Comparison of ENCODE assay signal across 16 cellular contexts in genomic region chr1:100089082-100089481, GRCh38. TPM values are rescaled to one million over a fixed set of nuclear protein-coding genes. Genes with fewer than 3 reads are reported as not detected.
A peak's percentile ranks its signal among the peaks of the same experiment; 100 is the strongest.
DNase-seq lines count a peak whose midpoint lies in the region; ATAC-seq, FAIRE-seq and TF ChIP-seq lines count a peak whose summit lies in the region.
"Had no signal": no experiment of that assay in that cellular context is flagged by ENCODE, and none has a peak within 500 bp of the region (broad histone marks: within the 10 kb centered on the region; RNA-seq: fewer than 3 reads in every experiment).

No MANE protein-coding gene starts in this region.

- peak overlapping the region in 2 of 3 donors; percentile 23 to 52 for H3K27ac Mint-ChIP-seq in CD4-positive, CD25-positive, alpha-beta regulatory T cell
- peak overlapping the region; percentile 57 for H3K27ac Mint-ChIP-seq in T-helper 17 cell
- H3K27ac Mint-ChIP-seq in endothelial cell (ENCODE audit: unreplicated experiment) = peak overlapping the region; percentile 96
- H3K27ac Mint-ChIP-seq: CD4-positive, alpha-beta T cell; GM23338 had no signal

- H3K4me1 ChIP-seq in CD4-positive, CD25-positive, alpha-beta regulatory T cell (ENCODE audit: control insufficient read depth, insufficient read depth, low read length, poor library complexity, severe bottlenecking) = no peaks in the 10 kb centered on the region
- no peaks in the 10 kb centered on the region for H3K4me1 ChIP-seq in pancreas
- no peaks in the 10 kb centered on the region for H3K4me1 ChIP-seq in SJCRH30
- H3K4me1 ChIP-seq: BLaER1 treated with 17β-estradiol and CSF1 and Interleukin-3, amounts not matched to agents 10 nM and 100 nM had no signal

- no peak overlapping the region for H3K27ac ChIP-seq in CD4-positive, CD25-positive, alpha-beta regulatory T cell (ENCODE audit: insufficient read depth, low read length, poor library complexity, severe bottlenecking)
- H3K27ac ChIP-seq in pancreas (no peak overlapping the region), SJCRH30 (no peak overlapping the region)
- H3K27ac ChIP-seq: BLaER1 treated with 17β-estradiol and CSF1 and Interleukin-3, amounts not matched to agents 10 nM and 100 nM had no signal

- peaks cover 0 to 10% (median 0%) of the 10 kb centered on the region in 4 donors for H3K4me1 Mint-ChIP-seq in CD4-positive, CD25-positive, alpha-beta regulatory T cell
- H3K4me1 Mint-ChIP-seq in T-helper 17 cell = peaks cover 6% of the 10 kb centered on the region
- peaks cover 21% of the 10 kb centered on the region for H3K4me1 Mint-ChIP-seq in endothelial cell (ENCODE audit: unreplicated experiment)
- H3K4me1 Mint-ChIP-seq: GM23338 had no signal

- TF ChIP-seq CTCF in endothelial cell (IDR thresholded peaks at IDR 0.05; ENCODE audit: unreplicated experiment) (no peak), pancreas (IDR thresholded peaks at IDR 0.05) (no peak)

- H3K36me3 Mint-ChIP-seq in CD4-positive, CD25-positive, alpha-beta regulatory T cell = peaks cover 16% of the 10 kb centered on the region
- no peaks in the 10 kb centered on the region for H3K36me3 Mint-ChIP-seq in T-helper 17 cell (ENCODE audit: low read depth)
- H3K36me3 Mint-ChIP-seq in endothelial cell (ENCODE audit: low read depth, unreplicated experiment) = no peaks in the 10 kb centered on the region

- peaks cover 0 to 1% (median 0%) of the 10 kb centered on the region in 7 donors for H3K9me3 Mint-ChIP-seq in CD4-positive, CD25-positive, alpha-beta regulatory T cell
- H3K9me3 Mint-ChIP-seq in endothelial cell (ENCODE audit: unreplicated experiment) = no peaks in the 10 kb centered on the region
- H3K9me3 Mint-ChIP-seq: CD4-positive, alpha-beta T cell; GM23338 had no signal

- H3K4me3 Mint-ChIP-seq in CD4-positive, CD25-positive, alpha-beta regulatory T cell = no peak overlapping the region
- H3K4me3 Mint-ChIP-seq in T-helper 17 cell (peak overlapping the region; percentile 39), endothelial cell (ENCODE audit: unreplicated experiment) (no peak overlapping the region)
- H3K4me3 Mint-ChIP-seq: CD4-positive, alpha-beta T cell; GM23338 had no signal

- peak; percentile 75 for FAIRE-seq in pancreas (lab: Jason Lieb, UNC)
- FAIRE-seq: GM12878, GM18507 had no signal

- H3K4me3 ChIP-seq in CD4-positive, CD25-positive, alpha-beta regulatory T cell (ENCODE audit: low read depth, low read length) = no peak overlapping the region
- H3K4me3 ChIP-seq in pancreas (no peak overlapping the region), SJCRH30 (no peak overlapping the region)
- H3K4me3 ChIP-seq: BLaER1 treated with 17β-estradiol and CSF1 and Interleukin-3, amounts not matched to agents 10 nM and 100 nM; GM12878; GM23338 had no signal

- H3K36me3 ChIP-seq in CD4-positive, CD25-positive, alpha-beta regulatory T cell (ENCODE audit: control insufficient read depth, insufficient read depth, low read length) = peaks cover 23% of the 10 kb centered on the region
- H3K36me3 ChIP-seq in pancreas (peaks cover 0 to 2% (median 0%) of the 10 kb centered on the region in 3 donors), SJCRH30 (peaks cover 58% of the 10 kb centered on the region)

- H3K9me3 ChIP-seq in CD4-positive, CD25-positive, alpha-beta regulatory T cell (ENCODE audit: control insufficient read depth in 2 of 2, low read length in 2 of 2) = no peaks in the 10 kb centered on the region
- no peaks in the 10 kb centered on the region for H3K9me3 ChIP-seq in T-helper 17 cell (ENCODE audit: control insufficient read depth, low read length, poor library complexity, severe bottlenecking)
- no peaks in the 10 kb centered on the region for H3K9me3 ChIP-seq in pancreas
- no peaks in the 10 kb centered on the region for H3K9me3 ChIP-seq in SJCRH30 (replicated peaks)
- H3K9me3 ChIP-seq: BLaER1 treated with 17β-estradiol and CSF1 and Interleukin-3, amounts not matched to agents 10 nM and 100 nM had no signal

- H3K27me3 ChIP-seq in CD4-positive, CD25-positive, alpha-beta regulatory T cell (ENCODE audit: control insufficient read depth, insufficient read depth, low read length) = no peaks in the 10 kb centered on the region
- no peaks in the 10 kb centered on the region for H3K27me3 ChIP-seq in pancreas
- H3K27me3 ChIP-seq in SJCRH30 = no peaks in the 10 kb centered on the region
- H3K27me3 ChIP-seq: BLaER1 treated with 17β-estradiol and CSF1 and Interleukin-3, amounts not matched to agents 10 nM and 100 nM had no signal

- no peaks in the 10 kb centered on the region for H3K27me3 Mint-ChIP-seq in CD4-positive, CD25-positive, alpha-beta regulatory T cell
- H3K27me3 Mint-ChIP-seq in T-helper 17 cell (no peaks in the 10 kb centered on the region), endothelial cell (ENCODE audit: unreplicated experiment) (no peaks in the 10 kb centered on the region)
- H3K27me3 Mint-ChIP-seq: CD4-positive, alpha-beta T cell had no signal

- intact Hi-C loops in pancreas (cut with DNase I) = no loop called here

- DNase-seq in CD4-positive, CD25-positive, alpha-beta regulatory T cell = no peak
- no peak for DNase-seq in T-helper 17 cell
- no peak for DNase-seq in endothelial cell (ENCODE audit: low spot score)
- no peak for DNase-seq in pancreas
- DNase-seq in stimulated activated CD8-positive, alpha-beta memory T cell treated with anti-CD3 and anti-CD28 coated beads, Interleukin-4, amount 100 ng/mL, for 48 hours = no peak
- DNase-seq in SJCRH30 = no peak
- DNase-seq: ACHN; Calu3; CD4-positive, alpha-beta T cell; DMS 273 treated with DMSO at 0.1 percent for 48 hours; H7 had no signal

- 93 to 100% methylated on average over 1 of the region's 1 CpG for WGBS in pancreas, 2 donors

- no peak for ATAC-seq in CD4-positive, CD25-positive, alpha-beta regulatory T cell (ENCODE audit: low read depth in 2 of 2)
- ATAC-seq in T-helper 17 cell = no peak
- ATAC-seq in pancreas = no peak
- no peak for ATAC-seq in GM18520 (IDR thresholded peaks at IDR 0.05; ENCODE audit: unreplicated experiment)
- ATAC-seq: GM12878, GM23338 had no signal

RNA-seq across cellular contexts. Expression of gene SASS6, which starts 43.6 kb away (rescaled TPM):
- total RNA-seq in CD4-positive, CD25-positive, alpha-beta regulatory T cell = 3.2 TPM
- 1 to 10 TPM; 1.3 to 3.2 (median 2.5) TPM for polyA plus RNA-seq in CD4-positive, CD25-positive, alpha-beta regulatory T cell
- total RNA-seq in T-helper 17 cell (1 to 10 TPM; 1.9 to 2.7 TPM), endothelial cell (ENCODE audit: unreplicated experiment) (6.1 TPM), pancreas (1 to 10 TPM in 4 of 6 donors, under 1 TPM in 2; 0.76 to 1.8 (median 1.3) TPM)
- 1 to 10 TPM in 1 of 2 donors, under 1 TPM in 1; 0.84 to 1.7 TPM for polyA plus RNA-seq in pancreas
- 17.7 and 22.0 TPM in 2 replicates for total RNA-seq in SJCRH30 (2014; rRNA removed; shearing (Covaris generic))

RNA-seq across cellular contexts. Expression of gene TRMT13, which starts 43.9 kb away (rescaled TPM):
- 12.2 TPM for total RNA-seq in CD4-positive, CD25-positive, alpha-beta regulatory T cell
- polyA plus RNA-seq in CD4-positive, CD25-positive, alpha-beta regulatory T cell = 10 to 100 TPM in 1 of 4 donors, 1 to 10 TPM in 3; 7.5 to 11.4 (median 8.8) TPM
- total RNA-seq in T-helper 17 cell (10 to 100 TPM; 10.0 to 10.4 TPM), endothelial cell (ENCODE audit: unreplicated experiment) (10.5 TPM), pancreas (10 to 100 TPM in 1 of 6 donors, 1 to 10 TPM in 5; 4.8 to 10.5 (median 8.1) TPM)
- 10 to 100 TPM in 1 of 2 donors, 1 to 10 TPM in 1; 8.7 to 10.6 TPM for polyA plus RNA-seq in pancreas
- total RNA-seq in SJCRH30 (2014; rRNA removed; shearing (Covaris generic)) = 21.1 and 28.8 TPM in 2 replicates

Comparison
In these comparisons a context has a peak if more than half of its experiments do, and no peak if none do; other contexts are left out.
1. H3K27ac Mint-ChIP-seq: peak in every context shown above with its lines; median percentile 96 in endothelial cell; 57 in T-helper 17 cell; 38 in CD4-positive, CD25-positive, alpha-beta regulatory T cell.